Comparison of ENCODE assay signal across 8 cellular contexts in the genomic region with DNA sequence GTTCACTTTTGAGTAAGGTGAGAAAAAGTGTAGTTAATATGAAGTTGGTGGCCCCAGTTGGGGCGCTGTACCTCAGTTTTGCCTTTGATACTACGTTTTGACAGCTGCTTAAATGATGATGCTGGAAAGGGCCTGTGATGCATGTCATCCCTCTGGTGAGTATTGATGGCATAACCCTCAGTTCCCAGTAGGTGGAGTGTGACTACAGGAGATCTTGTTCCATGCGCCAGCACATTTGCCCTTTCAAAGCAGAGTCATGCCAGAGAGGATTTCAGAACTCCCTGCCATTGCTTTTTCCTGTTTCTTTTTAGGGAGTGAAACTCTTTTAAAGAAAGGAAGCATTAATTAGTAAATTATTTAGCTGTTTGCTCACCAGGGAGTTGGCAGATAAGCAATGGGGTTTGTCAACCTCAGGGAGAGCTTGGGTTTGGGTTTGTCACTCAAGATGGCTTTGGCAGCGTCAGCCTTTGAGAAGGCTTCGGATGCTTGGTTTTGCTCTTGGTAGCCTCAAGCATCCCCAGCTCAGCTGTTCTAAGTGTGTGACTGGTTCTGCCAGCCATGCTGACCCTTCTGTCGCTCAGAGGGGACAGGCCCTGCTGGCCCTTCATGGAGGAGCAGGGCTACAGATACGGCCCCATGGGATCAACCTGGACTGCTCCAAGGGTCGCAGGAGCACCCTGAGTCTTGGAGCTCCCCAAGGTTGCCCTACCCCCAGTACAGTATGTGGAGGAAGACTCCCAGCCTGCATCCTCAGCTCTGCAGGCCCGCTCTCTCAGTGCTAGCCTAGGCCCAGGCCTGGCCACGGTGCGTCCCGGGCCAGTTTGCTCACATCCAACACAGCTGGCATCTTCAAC. TPM values are rescaled to one million over a fixed set of nuclear protein-coding genes. Genes with fewer than 3 reads are reported as not detected.
DNase-seq lines count a peak whose midpoint lies in the region; ATAC-seq, FAIRE-seq and TF ChIP-seq lines count a peak whose summit lies in the region.

No MANE protein-coding gene starts in this region.

- peak; percentile 79 to 91 for TF ChIP-seq RAD21 in K562 (CRISPR knock-in tag; conservative IDR thresholded peaks at IDR 0.05 in 1 of 2, IDR thresholded peaks at IDR 0.05 in 1 of 2)

- H3K4me1 ChIP-seq in SJSA1 (replicated peaks) (peaks cover 34% of the 10 kb centered on the region), K562 (replicated peaks in 1 of 2; ENCODE audit: control insufficient read depth in 2 of 2, insufficient read depth in 2 of 2, low read length in 2 of 2) (no peaks in the 10 kb centered on the region), gastrocnemius medialis (peaks cover 3 to 11% of the 10 kb centered on the region in 2 donors)

- WGBS in K562 (ENCODE audit: insufficient coverage, low coverage, missing lambda C conversion rate): 47% methylated on average over 12 of the region's 12 CpGs

- ATAC-seq in HG02759 (IDR thresholded peaks at IDR 0.05; ENCODE audit: unreplicated experiment) (peak; percentile 47), K562 (peak; percentile 98), gastrocnemius medialis (peak; percentile 97 to 99)

- H3K4me3 ChIP-seq in GM12875 (ENCODE audit: low read depth, low read length) (no peak overlapping the region), NB4 (ENCODE audit: low read depth, low read length) (no peak overlapping the region), SJSA1 (no peak overlapping the region), K562 (no peak overlapping the region), gastrocnemius medialis (no peak overlapping the region)

- H3K9me3 ChIP-seq in SJSA1 (replicated peaks): 0 out of 2 replicates have a peak, but pooled peaks cover 4% of the 10 kb centered on the region
- no peaks in the 10 kb centered on the region for H3K9me3 ChIP-seq in K562 (replicated peaks; ENCODE audit: control insufficient read depth, insufficient read depth, low read depth, low read length)
- H3K9me3 ChIP-seq in gastrocnemius medialis: no peaks in the 10 kb centered on the region

- no TSS peak for BruUV-seq in K562 (replicated peaks; lab: Mats Ljungman, UMichigan)

- no peaks in the 10 kb centered on the region for H3K36me3 ChIP-seq in SJSA1
- no peaks in the 10 kb centered on the region for H3K36me3 ChIP-seq in K562 (ENCODE audit: control insufficient read depth, insufficient read depth, low read length)
- H3K36me3 ChIP-seq in gastrocnemius medialis: no peaks in the 10 kb centered on the region

- CTCF ChIA-PET in K562 (lab: Yijun Ruan, JAX; ENCODE audit: low intra/inter-chr PET ratio): interaction anchor here (0.6 to 2.0 kb wide), 2 partner anchors 9 to 224 kb away, joined by 4 to 15 read pairs; no protein-coding TSS in a partner anchor

- in situ Hi-C loops in K562 (cut with MboI) (loop anchor here (10.0 kb wide), 1 partner anchor 217 kb away; no protein-coding TSS in a partner anchor), gastrocnemius medialis (cut with MboI; ENCODE audit: low sequenced_read_pairs in 4 of 4) (loop anchor here in 3 of 4 donors (5.0 to 25.0 kb wide), 3 partner anchors 185 to 210 kb away; no protein-coding TSS in a partner anchor)

- no peak for TF ChIP-seq POLR2A in NB4 (IDR thresholded peaks at IDR 0.05; ENCODE audit: extremely low read depth, insufficient read length)
- no peak for TF ChIP-seq POLR2A in K562 (conservative IDR thresholded peaks at IDR 0.05)
- no peak for TF ChIP-seq POLR2A in gastrocnemius medialis (IDR thresholded peaks at IDR 0.05)

- H3K79me2 ChIP-seq in K562 (ENCODE audit: control insufficient read depth, insufficient read depth, low read length): no peaks in the 10 kb centered on the region

- no peaks in the 10 kb centered on the region for H3K9me1 ChIP-seq in K562 (ENCODE audit: control insufficient read depth, insufficient read depth, low read length)

- no peak overlapping the region for H3K9ac ChIP-seq in K562 (ENCODE audit: insufficient read depth in 1 of 2, low read depth in 2 of 2, low read length in 2 of 2)

- no peak overlapping the region for H3K4me2 ChIP-seq in K562 (ENCODE audit: insufficient read depth, low read length)

- H3K27ac ChIP-seq in SJSA1: peak overlapping the region; percentile 44; the same call in 1 of the 2 replicates
- H3K27ac ChIP-seq in K562 (ENCODE audit: extremely low read depth, low read depth, low read length): no peak overlapping the region
- peak overlapping the region; percentile 33 to 71 (median 54) for H3K27ac ChIP-seq in gastrocnemius medialis

- DNase-seq in A172 (ENCODE audit: low spot score): peak; percentile 88
- peak; percentile 90 for DNase-seq in NB4 (ENCODE audit: low read depth)
- peak; percentile 65 to 76 for DNase-seq in SJSA1 (ENCODE audit: low read depth in 1 of 2, low spot score in 2 of 2)
- peak; percentile 70 to 76 (median 73) for DNase-seq in K562 (ENCODE audit: extremely low read depth in 1 of 4, low spot score in 3 of 4)
- peak in 39 of 51 donors; percentile 3 to 81 (median 34) for DNase-seq in hypothalamus (lab: John Stamatoyannopoulos, UW)
- DNase-seq in gastrocnemius medialis: peak; percentile 41 to 54

- TF ChIP-seq EP300 in K562 (IDR thresholded peaks at IDR 0.05; ENCODE audit: low read length): no peak

- intact Hi-C loops in K562 (cut with micrococcal nuclease) (loop anchor here (1.0 to 5.0 kb wide), 4 partner anchors 77 to 261 kb away; no protein-coding TSS in a partner anchor), gastrocnemius medialis (cut with DNase I; ENCODE audit: low total_unique reads) (loop anchor here (1.0 to 2.0 kb wide), 2 partner anchors 185 to 225 kb away; no protein-coding TSS in a partner anchor)

- POLR2A ChIA-PET in K562 (lab: Yijun Ruan, JAX): interaction anchor here (0.7 to 1.7 kb wide), 3 partner anchors 65 to 237 kb away, joined by 3 to 10 read pairs (median 4); a partner anchor contains a TSS

- no peak overlapping the region for H2AFZ ChIP-seq in K562 (ENCODE audit: low read depth, low read length)

- H3K27me3 ChIP-seq in SJSA1 (replicated peaks) (no peaks in the 10 kb centered on the region), K562 (ENCODE audit: control insufficient read depth in 2 of 2, insufficient read depth in 2 of 2, low read length in 2 of 2) (no peaks in the 10 kb centered on the region), gastrocnemius medialis (no peaks in the 10 kb centered on the region)

- H4K20me1 ChIP-seq in K562 (replicated peaks; ENCODE audit: control insufficient read depth, insufficient read depth, low read length): no peaks in the 10 kb centered on the region

- peak; percentile 94 for FAIRE-seq in K562 (lab: Jason Lieb, UNC)

- TF ChIP-seq CTCF in GM12875 (IDR thresholded peaks at IDR 0.05; ENCODE audit: borderline replicate concordance, insufficient read depth, low read depth, low read length) (peak; percentile 78), NB4 (IDR thresholded peaks at IDR 0.05; ENCODE audit: low read depth, low read length) (peak; percentile 96), K562 (IDR thresholded peaks at IDR 0.05 in 2 of 3, conservative IDR thresholded peaks at IDR 0.05 in 1 of 3; ENCODE audit: insufficient read depth in 2 of 3, low read depth in 1 of 3, low read length in 3 of 3) (peak; percentile 76 to 85 (median 77)), gastrocnemius medialis (IDR thresholded peaks at IDR 0.05 in 4 of 5, conservative IDR thresholded peaks at IDR 0.05 in 1 of 5) (peak; percentile 55 to 77 (median 75))

TF ChIP-seq in K562, 482 proteins besides CTCF, POLR2A, EP300 and RAD21 (continues in another document):
- TF ChIP-seq, protein P1, sequence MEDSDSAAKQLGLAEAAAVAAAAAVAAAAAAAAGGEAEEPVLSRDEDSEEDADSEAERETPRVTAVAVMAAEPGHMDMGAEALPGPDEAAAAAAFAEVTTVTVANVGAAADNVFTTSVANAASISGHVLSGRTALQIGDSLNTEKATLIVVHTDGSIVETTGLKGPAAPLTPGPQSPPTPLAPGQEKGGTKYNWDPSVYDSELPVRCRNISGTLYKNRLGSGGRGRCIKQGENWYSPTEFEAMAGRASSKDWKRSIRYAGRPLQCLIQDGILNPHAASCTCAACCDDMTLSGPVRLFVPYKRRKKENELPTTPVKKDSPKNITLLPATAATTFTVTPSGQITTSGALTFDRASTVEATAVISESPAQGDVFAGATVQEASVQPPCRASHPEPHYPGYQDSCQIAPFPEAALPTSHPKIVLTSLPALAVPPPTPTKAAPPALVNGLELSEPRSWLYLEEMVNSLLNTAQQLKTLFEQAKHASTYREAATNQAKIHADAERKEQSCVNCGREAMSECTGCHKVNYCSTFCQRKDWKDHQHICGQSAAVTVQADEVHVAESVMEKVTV (CRISPR knock-in tag; IDR thresholded peaks at IDR 0.05): peak; percentile 71
- TF ChIP-seq CTBP1 (IDR thresholded peaks at IDR 0.05; ENCODE audit: borderline replicate concordance) (peak; percentile 42; the same call in 1 of the 2 replicates), XRCC3 (IDR thresholded peaks at IDR 0.05) (no peak)

RNA-seq across cellular contexts. Expression of a gene that starts 29.1 kb away (rescaled TPM):
- 56.5 and 69.8 TPM in 2 replicates for total RNA-seq in A172 (2014; rRNA removed; shearing (Covaris generic))
- total RNA-seq in SJSA1 (2014; rRNA removed; shearing (Covaris generic)): 15.2 and 19.1 TPM in 2 replicates
- total RNA-seq in K562 (2011; cell fraction: chromatin; rRNA removed; ENCODE audit: low replicate concordance): 4.9 and 5.3 TPM in 2 replicates
- total RNA-seq in K562 (2011; cell fraction: nucleolus; rRNA removed): 1.4 and 3.0 TPM in 2 replicates
- 1.2 and 9.5 TPM in 2 replicates for total RNA-seq in K562 (2011; cell fraction: nucleoplasm; rRNA removed)
- total RNA-seq in K562 (2014; rRNA removed): 0.41 and 1.4 TPM in 2 replicates
- total RNA-seq in K562 (2014; rRNA removed; fragmentation: Illumina TruSeq; extraction: Trizol): 0.36 and 1.1 TPM in 2 replicates
- total RNA-seq in K562 (2015; rRNA removed; fragmentation: Illumina TruSeq; extraction: Trizol): 0.72 and 0.94 TPM in 2 replicates
- 1.0 and 1.1 TPM in 2 replicates for total RNA-seq in K562 (2021)
- 2.0 and 2.3 TPM in 2 replicates for polyA plus RNA-seq in K562 (2011; rRNA removed)
- 1.5 and 2.0 TPM in 2 replicates for polyA plus RNA-seq in K562 (2011; cell fraction: cytosol; rRNA removed)
- polyA plus RNA-seq in K562 (2011; cell fraction: nucleus; rRNA removed): 2.6 and 2.7 TPM in 2 replicates
- polyA plus RNA-seq in K562 (2012): 0.94 and 1.9 TPM in 2 replicates
- 1.2 and 1.3 TPM in 2 replicates for polyA plus RNA-seq in K562 (2014; fragmentation: Illumina TruSeq; extraction: Trizol)
- 1 to 10 TPM in 1 of 2 experiments, under 1 TPM in 1; 0.71 to 1.5 TPM for polyA plus RNA-seq in K562 (2014; fragmentation: Nextera tagmentation; extraction: Ambion mirVana)
- 1.2 and 1.5 TPM in 2 replicates for polyA plus RNA-seq in K562 (2014; rRNA removed)
- polyA minus RNA-seq in K562 (2011; rRNA and poly(A)+ RNA removed): 2.6 and 3.9 TPM in 2 replicates
- 1.1 TPM in 1 of 2 replicates, not detected in the other for polyA minus RNA-seq in K562 (2011; cell fraction: cytosol; rRNA and poly(A)+ RNA removed)
- 1.8 and 2.9 TPM in 2 replicates for polyA minus RNA-seq in K562 (2011; cell fraction: nucleus; rRNA and poly(A)+ RNA removed)
- total RNA-seq in gastrocnemius medialis: 1 to 10 TPM in 2 of 4 donors, under 1 TPM in 2; 0.20 to 7.2 (median 3.2) TPM

Comparison
In these comparisons a context has a peak if more than half of its experiments do, and no peak if none do; other contexts are left out.
1. DNase-seq: peak in every context shown above with its lines; median percentile 90 in NB4; 88 in A172; 73 in K562; 70 in SJSA1; 48 in gastrocnemius medialis; 34 in hypothalamus.
2. ATAC-seq: peak in every context shown above with its lines; median percentile 98 in K562; 98 in gastrocnemius medialis; 47 in HG02759.